Comparison of ENCODE assay signal across 8 cellular contexts in the genomic region with DNA sequence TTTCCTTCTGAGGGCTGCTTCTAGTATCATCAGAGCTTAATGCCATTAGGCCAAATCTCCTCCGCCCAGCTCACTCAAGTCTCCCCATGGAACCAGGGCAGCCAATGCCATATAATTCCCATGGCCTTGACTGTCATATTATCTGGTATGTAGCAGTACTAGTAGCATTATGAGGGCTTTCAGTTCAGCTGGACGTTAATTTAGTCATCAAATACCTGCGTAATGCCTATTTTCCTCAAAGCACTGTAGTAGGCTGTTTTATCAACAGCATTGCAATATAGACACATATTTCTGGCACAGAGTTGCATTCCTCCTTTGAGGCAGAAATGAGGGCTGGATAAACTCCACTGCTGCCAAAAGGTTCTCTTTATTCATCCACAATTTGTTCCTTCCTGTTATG. TPM values are rescaled to one million over a fixed set of nuclear protein-coding genes. Genes with fewer than 3 reads are reported as not detected.
A peak's percentile ranks its signal among the peaks of the same experiment; 100 is the strongest.
DNase-seq lines count a peak whose midpoint lies in the region; ATAC-seq and TF ChIP-seq lines count a peak whose summit lies in the region.
"Had no signal": no experiment of that assay in that cellular context is flagged by ENCODE, and none has a peak within 500 bp of the region (broad histone marks: within the 10 kb centered on the region; RNA-seq: fewer than 3 reads in every experiment).

No MANE protein-coding gene starts in this region.

- 35 to 61% (median 47%) methylated on average over 3 of the region's 3 CpGs for WGBS in stomach, 5 donors

- peaks cover 2% of the 10 kb centered on the region; the same call in 1 of the 2 replicates for H3K27me3 Mint-ChIP-seq in HFFc6 (ENCODE audit: insufficient read depth)
- no peaks in the 10 kb centered on the region for H3K27me3 Mint-ChIP-seq in activated T-helper 2 cell treated with anti-CD3 and anti-CD28 coated beads, Interferon-gamma antibody, Interleukin-2, Interleukin-4, amounts not matched to agents 10 μg/mL and 5 μg/mL and 100 μg/mL, durations not matched to agents 14 hours and 24 hours and 36 hours (ENCODE audit: low read depth)

- peak overlapping the region; percentile 93 for H3K27ac Mint-ChIP-seq in HFFc6
- H3K27ac Mint-ChIP-seq in activated T-helper 2 cell treated with anti-CD3 and anti-CD28 coated beads, Interferon-gamma antibody, Interleukin-2, Interleukin-4, amounts not matched to agents 10 μg/mL and 5 μg/mL and 100 μg/mL, durations not matched to agents 14 hours and 24 hours and 36 hours: peak overlapping the region; percentile 54

- peaks cover 44% of the 10 kb centered on the region for H3K4me1 Mint-ChIP-seq in HFFc6 (ENCODE audit: low read depth)
- peaks cover 30% of the 10 kb centered on the region for H3K4me1 Mint-ChIP-seq in activated T-helper 2 cell treated with anti-CD3 and anti-CD28 coated beads, Interferon-gamma antibody, Interleukin-2, Interleukin-4, amounts not matched to agents 10 μg/mL and 5 μg/mL and 100 μg/mL, durations not matched to agents 14 hours and 24 hours and 36 hours (ENCODE audit: low read depth)

- TF ChIP-seq EP300 in stomach (IDR thresholded peaks at IDR 0.05): no peak

- intact Hi-C loops in activated T-helper 2 cell treated with anti-CD3 and anti-CD28 coated beads, Interferon-gamma antibody, Interleukin-2, Interleukin-4, amounts not matched to agents 10 μg/mL and 5 μg/mL and 100 μg/mL, durations not matched to agents 14 hours and 24 hours and 36 hours (cut with micrococcal nuclease): loop anchor here (5.0 kb wide), 2 partner anchors 238 to 313 kb away; no protein-coding TSS in a partner anchor
- intact Hi-C loops in stomach (cut with DNase I; ENCODE audit: low total_unique reads): no loop called here

- TF ChIP-seq CTCF in HFFc6 (IDR thresholded peaks at IDR 0.05) (no peak), stomach (IDR thresholded peaks at IDR 0.05) (no peak)

- H3K9me3 Mint-ChIP-seq in HFFc6: peaks cover 10% of the 10 kb centered on the region
- H3K9me3 Mint-ChIP-seq in activated T-helper 2 cell treated with anti-CD3 and anti-CD28 coated beads, Interferon-gamma antibody, Interleukin-2, Interleukin-4, amounts not matched to agents 10 μg/mL and 5 μg/mL and 100 μg/mL, durations not matched to agents 14 hours and 24 hours and 36 hours: no peaks in the 10 kb centered on the region

- H3K27me3 ChIP-seq in iPS-18a (ENCODE audit: control insufficient read depth, insufficient read depth, low read length) (peaks cover 3% of the 10 kb centered on the region), stomach (no peaks in the 10 kb centered on the region)
- H3K27me3 ChIP-seq: pancreas had no signal

- peak; percentile 32 for DNase-seq in HFFc6
- DNase-seq in activated T-helper 2 cell treated with anti-CD3 and anti-CD28 coated beads, Interferon-gamma antibody, Interleukin-2, Interleukin-4, amounts not matched to agents 10 μg/mL and 5 μg/mL and 100 μg/mL, durations not matched to agents 14 hours and 24 hours and 36 hours (ENCODE audit: low spot score): no peak
- DNase-seq in stomach: no peak
- DNase-seq: pancreas had no signal

- H3K9me3 ChIP-seq in iPS-18a (ENCODE audit: control insufficient read depth, low read depth, low read length): no peaks in the 10 kb centered on the region
- H3K9me3 ChIP-seq in stomach: no peaks in the 10 kb centered on the region
- H3K9me3 ChIP-seq: pancreas had no signal

- peak overlapping the region; percentile 98 for H3K4me3 Mint-ChIP-seq in HFFc6
- peak overlapping the region; percentile 91 for H3K4me3 Mint-ChIP-seq in activated T-helper 2 cell treated with anti-CD3 and anti-CD28 coated beads, Interferon-gamma antibody, Interleukin-2, Interleukin-4, amounts not matched to agents 10 μg/mL and 5 μg/mL and 100 μg/mL, durations not matched to agents 14 hours and 24 hours and 36 hours (ENCODE audit: low read depth)

- no peak for ATAC-seq in GM21825 (IDR thresholded peaks at IDR 0.05; ENCODE audit: unreplicated experiment)
- ATAC-seq in GM19452 (IDR thresholded peaks at IDR 0.05; ENCODE audit: unreplicated experiment): no peak
- no peak for ATAC-seq in GM18502 (IDR thresholded peaks at IDR 0.05; ENCODE audit: poor library complexity, unreplicated experiment)

- H3K36me3 Mint-ChIP-seq in HFFc6 (ENCODE audit: low read depth): peaks cover 39% of the 10 kb centered on the region
- peaks cover 39% of the 10 kb centered on the region for H3K36me3 Mint-ChIP-seq in activated T-helper 2 cell treated with anti-CD3 and anti-CD28 coated beads, Interferon-gamma antibody, Interleukin-2, Interleukin-4, amounts not matched to agents 10 μg/mL and 5 μg/mL and 100 μg/mL, durations not matched to agents 14 hours and 24 hours and 36 hours (ENCODE audit: low read depth)

- TF ChIP-seq POLR2A in stomach (IDR thresholded peaks at IDR 0.05): no peak

- H3K4me1 ChIP-seq in iPS-18a (ENCODE audit: control insufficient read depth, low read depth, low read length): peaks cover 27% of the 10 kb centered on the region
- H3K4me1 ChIP-seq in stomach: peaks cover 25 to 59% (median 42%) of the 10 kb centered on the region in 4 donors

- H3K36me3 ChIP-seq in iPS-18a (ENCODE audit: control insufficient read depth, low read depth, low read length) (no peaks in the 10 kb centered on the region), stomach (peaks cover 4 to 13% (median 9%) of the 10 kb centered on the region in 4 donors)

- H3K4me3 ChIP-seq in iPS-18a (ENCODE audit: low read length) (peak overlapping the region; percentile 97), stomach (peak overlapping the region; percentile 77 to 94 (median 86))

- H3K27ac ChIP-seq in iPS-18a (ENCODE audit: low read length) (no peak overlapping the region), stomach (peak overlapping the region; percentile 72 to 99 (median 98))

- H3K9ac ChIP-seq in iPS-18a (ENCODE audit: low read length): no peak overlapping the region

RNA-seq across cellular contexts. Expression of gene KCTD20, which starts 1.7 kb away (rescaled TPM):
- 10 to 100 TPM; 53.0 to 81.7 (median 65.4) TPM for total RNA-seq in HFFc6 (2021; fragmentation: NEBNext Ultra II Directional; extraction: Animal tissue kit (Norgen Biotek cat#: 25700))
- total RNA-seq in activated T-helper 2 cell treated with anti-CD3 and anti-CD28 coated beads, Interferon-gamma antibody, Interleukin-2, Interleukin-4, amounts not matched to agents 10 μg/mL and 5 μg/mL and 100 μg/mL, durations not matched to agents 14 hours and 24 hours and 36 hours: 51.1 and 54.8 TPM in 2 replicates
- 10 to 100 TPM; 18.4 to 72.7 (median 20.3) TPM for total RNA-seq in stomach
- polyA plus RNA-seq in stomach: 10 to 100 TPM; 10.3 to 20.4 (median 16.3) TPM

RNA-seq across cellular contexts. Expression of gene PXT1, which starts 1.8 kb away (rescaled TPM):
- under 1 TPM in 3 of 6 experiments, not detected in 3; 0.09 to 0.12 (median 0.09) TPM for total RNA-seq in HFFc6 (2021; fragmentation: NEBNext Ultra II Directional; extraction: Animal tissue kit (Norgen Biotek cat#: 25700))
- 0.14 and 0.27 TPM in 2 replicates for total RNA-seq in activated T-helper 2 cell treated with anti-CD3 and anti-CD28 coated beads, Interferon-gamma antibody, Interleukin-2, Interleukin-4, amounts not matched to agents 10 μg/mL and 5 μg/mL and 100 μg/mL, durations not matched to agents 14 hours and 24 hours and 36 hours
- not detected for total RNA-seq in stomach
- polyA plus RNA-seq in stomach: not detected
- total RNA-seq: pancreas had no signal
- polyA plus RNA-seq: pancreas had no signal

RNA-seq across cellular contexts. Expression of gene ETV7, which starts 57.0 kb away (rescaled TPM):
- under 1 TPM in 4 of 6 experiments, not detected in 2; 0.20 to 0.32 (median 0.24) TPM for total RNA-seq in HFFc6 (2021; fragmentation: NEBNext Ultra II Directional; extraction: Animal tissue kit (Norgen Biotek cat#: 25700))
- total RNA-seq in activated T-helper 2 cell treated with anti-CD3 and anti-CD28 coated beads, Interferon-gamma antibody, Interleukin-2, Interleukin-4, amounts not matched to agents 10 μg/mL and 5 μg/mL and 100 μg/mL, durations not matched to agents 14 hours and 24 hours and 36 hours: 0.51 and 0.57 TPM in 2 replicates
- 10 to 100 TPM in 1 of 5 donors, 1 to 10 TPM in 2, under 1 TPM in 1, not detected in 1; 0.37 to 20.4 (median 3.1) TPM for total RNA-seq in stomach
- 1 to 10 TPM; 2.6 to 7.9 (median 7.1) TPM for polyA plus RNA-seq in stomach
